In the genomic region with DNA sequence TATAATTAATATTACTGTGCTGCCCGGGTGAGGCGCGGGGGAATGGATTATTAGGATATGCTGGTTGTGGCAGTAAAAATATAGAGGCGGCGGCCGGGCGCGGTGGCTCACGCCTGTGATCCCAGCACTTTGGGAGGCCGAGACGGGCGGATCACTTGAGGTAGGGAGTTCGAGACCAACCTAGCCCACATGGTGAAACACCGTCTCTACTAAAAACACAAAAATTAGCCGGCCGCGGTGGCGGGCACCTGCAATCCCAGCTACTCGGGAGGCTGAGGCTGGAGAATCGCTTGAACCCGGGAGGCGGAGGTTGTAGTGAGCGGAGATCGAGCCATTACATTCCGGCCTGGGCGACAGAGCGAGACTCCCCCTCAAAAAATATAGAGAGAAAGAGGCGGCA, we compare ENCODE assay signal across 8 cellular contexts. TPM values are rescaled to one million over a fixed set of nuclear protein-coding genes. Genes with fewer than 3 reads are reported as not detected.
DNase-seq lines count a peak whose midpoint lies in the region; ATAC-seq and TF ChIP-seq lines count a peak whose summit lies in the region.
"Not testable (repeated sequence)": the region's sequence is repeated elsewhere in the genome, so short reads cannot be mapped to it uniquely, and the experiment has no call there.

No MANE protein-coding gene starts in this region.

- H3K36me3 Mint-ChIP-seq in T-helper 1 cell treated with Interleukin-12 subunit alpha and Interleukin-12 subunit beta and Interleukin-4 antibody, amounts not matched to agents 30 μg/mL and 1 μg/mL, for 36 hours (ENCODE audit: low read depth); activated naive CD8-positive, alpha-beta T cell; endodermal cell (ENCODE audit: low read depth): not testable (repeated sequence)

- 97 to 100% methylated on average over 1 to 28 of the region's 28 CpGs for WGBS in endodermal cell (ENCODE audit: insufficient coverage in 1 of 2, insufficient read length in 1 of 2), 2 experiments

- not testable (repeated sequence) for TF ChIP-seq CTCF in endodermal cell (conservative IDR thresholded peaks at IDR 0.05); kidney epithelial cell (IDR thresholded peaks at IDR 0.05; ENCODE audit: insufficient read depth, low read length, poor library complexity, severe bottlenecking); osteoblast (IDR thresholded peaks at IDR 0.05; ENCODE audit: extremely low read depth, low read depth, low read length); thoracic aorta (IDR thresholded peaks at IDR 0.05)

- H4K20me1 ChIP-seq in BLaER1 treated with 17β-estradiol and CSF1 and Interleukin-3, amounts not matched to agents 10 nM and 100 nM; osteoblast (ENCODE audit: insufficient read depth, low read length): not testable (repeated sequence)

- ATAC-seq in thoracic aorta (ENCODE audit: insufficient number of reproducible peaks, low FRiP score, low read depth), result not testable (repeated sequence)

- DNase-seq in endodermal cell; kidney epithelial cell (ENCODE audit: low read depth); osteoblast (ENCODE audit: insufficient read length, low spot score, missing footprints); thoracic aorta (ENCODE audit: low spot score): not testable (repeated sequence)

- H2AFZ ChIP-seq in osteoblast (ENCODE audit: low read length), result peak overlapping the region; percentile 98

- not testable (repeated sequence) for H3K9me3 ChIP-seq in BLaER1 treated with 17β-estradiol and CSF1 and Interleukin-3, amounts not matched to agents 10 nM and 100 nM (replicated peaks in 1 of 11); HUES6 (ENCODE audit: control insufficient read depth, insufficient read depth, low read depth, low read length); endodermal cell (ENCODE audit: control insufficient read depth, low read length); osteoblast (ENCODE audit: low read depth, low read length); thoracic aorta

- not testable (repeated sequence) for H3K79me2 ChIP-seq in osteoblast (ENCODE audit: insufficient read depth, low read length)

- peak overlapping the region; percentile 70 to 85 (median 75) for H3K4me3 ChIP-seq in BLaER1 treated with 17β-estradiol and CSF1 and Interleukin-3, amounts not matched to agents 10 nM and 100 nM
- H3K4me3 ChIP-seq in HUES6 (ENCODE audit: low read depth, low read length) (peak overlapping the region; percentile 87), endodermal cell (ENCODE audit: low read length) (peak overlapping the region; percentile 92), kidney epithelial cell (ENCODE audit: low read depth, low read length) (peak overlapping the region; percentile 73), osteoblast (ENCODE audit: insufficient read depth, low read length) (peak overlapping the region; percentile 86), thoracic aorta (peak overlapping the region; percentile 86)

- H3K27ac ChIP-seq in BLaER1 treated with 17β-estradiol and CSF1 and Interleukin-3, amounts not matched to agents 10 nM and 100 nM, result peak overlapping the region in 9 of 11 experiments; percentile 83 to 97 (median 88); a peak in 14 of 22 replicates
- not testable (repeated sequence) for H3K27ac ChIP-seq in HUES6 (ENCODE audit: low read depth, low read length); endodermal cell (ENCODE audit: low read depth, low read length); thoracic aorta
- H3K27ac ChIP-seq in osteoblast (ENCODE audit: low read depth, low read length), result peak overlapping the region; percentile 99

- H3K4me3 Mint-ChIP-seq in T-helper 1 cell treated with Interleukin-12 subunit alpha and Interleukin-12 subunit beta and Interleukin-4 antibody, amounts not matched to agents 30 μg/mL and 1 μg/mL, for 36 hours, result peak overlapping the region; percentile 69
- H3K4me3 Mint-ChIP-seq in activated naive CD8-positive, alpha-beta T cell, result peak overlapping the region; percentile 95
- H3K4me3 Mint-ChIP-seq in endodermal cell, result peak overlapping the region; percentile 78

- peaks cover 14% of the 10 kb centered on the region for H3K4me1 Mint-ChIP-seq in T-helper 1 cell treated with Interleukin-12 subunit alpha and Interleukin-12 subunit beta and Interleukin-4 antibody, amounts not matched to agents 30 μg/mL and 1 μg/mL, for 36 hours (ENCODE audit: low read depth)
- peaks cover 39% of the 10 kb centered on the region for H3K4me1 Mint-ChIP-seq in activated naive CD8-positive, alpha-beta T cell (ENCODE audit: low read depth)
- H3K4me1 Mint-ChIP-seq in endodermal cell, result peaks cover 17% of the 10 kb centered on the region

- not testable (repeated sequence) for H3K27ac Mint-ChIP-seq in T-helper 1 cell treated with Interleukin-12 subunit alpha and Interleukin-12 subunit beta and Interleukin-4 antibody, amounts not matched to agents 30 μg/mL and 1 μg/mL, for 36 hours; endodermal cell
- peak overlapping the region; percentile 97 for H3K27ac Mint-ChIP-seq in activated naive CD8-positive, alpha-beta T cell

- H3K27me3 ChIP-seq in BLaER1 treated with 17β-estradiol and CSF1 and Interleukin-3, amounts not matched to agents 10 nM and 100 nM; HUES6 (ENCODE audit: control insufficient read depth, insufficient read depth, low read length); endodermal cell (ENCODE audit: control insufficient read depth, insufficient read depth, low read length, poor library complexity, severe bottlenecking); kidney epithelial cell (ENCODE audit: control insufficient read depth, insufficient read depth, low read length); osteoblast (ENCODE audit: insufficient read depth, low read length); thoracic aorta (replicated peaks; ENCODE audit: insufficient read depth): not testable (repeated sequence)

- H3K27me3 Mint-ChIP-seq in T-helper 1 cell treated with Interleukin-12 subunit alpha and Interleukin-12 subunit beta and Interleukin-4 antibody, amounts not matched to agents 30 μg/mL and 1 μg/mL, for 36 hours (ENCODE audit: low read depth); activated naive CD8-positive, alpha-beta T cell; endodermal cell (ENCODE audit: insufficient read depth): not testable (repeated sequence)

- H3K9ac ChIP-seq in BLaER1 treated with 17β-estradiol and CSF1 and Interleukin-3, amounts not matched to agents 10 nM and 100 nM, result peak overlapping the region; percentile 80 to 91 (median 84); a peak in 18 of 22 replicates
- H3K9ac ChIP-seq in HUES6 (ENCODE audit: low read length); endodermal cell (ENCODE audit: extremely low read depth, low read length, poor library complexity, severe bottlenecking): not testable (repeated sequence)

- peaks cover 20 to 38% (median 28%) of the 10 kb centered on the region in 10 experiments for H3K4me1 ChIP-seq in BLaER1 treated with 17β-estradiol and CSF1 and Interleukin-3, amounts not matched to agents 10 nM and 100 nM
- H3K4me1 ChIP-seq in HUES6 (ENCODE audit: control insufficient read depth, insufficient read depth, low read length); endodermal cell (ENCODE audit: control insufficient read depth, insufficient read depth, low read length); osteoblast (ENCODE audit: insufficient read depth, low read length); thoracic aorta (ENCODE audit: control insufficient read depth in 1 of 2, low read depth in 2 of 2): not testable (repeated sequence)

- H3K4me2 ChIP-seq in BLaER1 treated with 17β-estradiol and CSF1 and Interleukin-3, amounts not matched to agents 10 nM and 100 nM, result peak overlapping the region; percentile 71 to 87 (median 78)
- peak overlapping the region; percentile 76 for H3K4me2 ChIP-seq in osteoblast (ENCODE audit: insufficient read depth, low read length)

- H3K36me3 ChIP-seq in BLaER1 treated with 17β-estradiol and CSF1 and Interleukin-3, amounts not matched to agents 10 nM and 100 nM; HUES6 (ENCODE audit: control insufficient read depth, insufficient read depth, low read length); endodermal cell (ENCODE audit: control insufficient read depth, insufficient read depth, low read length); kidney epithelial cell (ENCODE audit: control insufficient read depth, insufficient read depth, low read length); osteoblast (ENCODE audit: insufficient read depth, low read length); thoracic aorta: not testable (repeated sequence)

- not testable (repeated sequence) for H3K9me3 Mint-ChIP-seq in T-helper 1 cell treated with Interleukin-12 subunit alpha and Interleukin-12 subunit beta and Interleukin-4 antibody, amounts not matched to agents 30 μg/mL and 1 μg/mL, for 36 hours; activated naive CD8-positive, alpha-beta T cell (ENCODE audit: low read depth); endodermal cell

RNA-seq across cellular contexts. Expression of gene TBC1D32, which starts 0.6 kb away (rescaled TPM):
- total RNA-seq in endodermal cell (10 to 100 TPM; 16.5 to 21.4 TPM), kidney epithelial cell (4.1 and 9.8 TPM in 2 replicates), osteoblast (15.9 and 17.4 TPM in 2 replicates), thoracic aorta (10 to 100 TPM in 1 of 2 donors, 1 to 10 TPM in 1; 2.3 to 10.4 TPM)
- 10.9 TPM for polyA plus RNA-seq in endodermal cell (2013, experiment 1 of 2)
- 11.9 TPM for polyA plus RNA-seq in endodermal cell (2013, experiment 2 of 2)
